ENCODE assay signal across 31 cellular contexts in genomic region chr2:190452433-190452832, GRCh38. TPM values are rescaled to one million over a fixed set of nuclear protein-coding genes. Genes with fewer than 3 reads are reported as not detected.
A peak's percentile ranks its signal among the peaks of the same experiment; 100 is the strongest.
DNase-seq lines count a peak whose midpoint lies in the region; ATAC-seq, FAIRE-seq and TF ChIP-seq lines count a peak whose summit lies in the region.
"Had no signal": no experiment of that assay in that cellular context is flagged by ENCODE, and none has a peak within 500 bp of the region (broad histone marks: within the 10 kb centered on the region; RNA-seq: fewer than 3 reads in every experiment).

No MANE protein-coding gene starts in this region.

- CTCF ChIA-PET in A673 (lab: Charles Lee), result no interaction called here

- peak; percentile 60 for ATAC-seq in HG03432 (IDR thresholded peaks at IDR 0.05; ENCODE audit: unreplicated experiment)
- no peak for ATAC-seq in omental fat pad (ENCODE audit: low FRiP score)
- ATAC-seq: activated CD8-positive, alpha-beta memory T cell treated with anti-CD3 and anti-CD28 coated beads, Interleukin-2, amount 10 ng/mL, durations not matched to agents 7 days and 5 days; gastrocnemius medialis; left colon; right cardiac atrium; upper lobe of right lung had no signal

- H3K4me3 Mint-ChIP-seq in dendritic cell treated with granulocyte-macrophage colony-stimulating factor and Interleukin-4, amounts not matched to agents 40 ng/mL and 50 ng/mL, for 4 days, result no peak overlapping the region
- H3K4me3 Mint-ChIP-seq in mesothelial cell of epicardium, result no peak overlapping the region
- H3K4me3 Mint-ChIP-seq: activated CD4-positive, alpha-beta T cell treated with anti-CD3 and anti-CD28 coated beads, Interleukin-2, amount 10 ng/mL, durations not matched to agents 7 days and 5 days; activated CD8-positive, alpha-beta memory T cell treated with anti-CD3 and anti-CD28 coated beads, Interleukin-2, amount 10 ng/mL, durations not matched to agents 7 days and 5 days; activated naive CD8-positive, alpha-beta T cell treated with anti-CD3 and anti-CD28 coated beads for 36 hours; immature natural killer cell; neural progenitor cell had no signal

- H3K36me3 Mint-ChIP-seq in dendritic cell treated with granulocyte-macrophage colony-stimulating factor and Interleukin-4, amounts not matched to agents 40 ng/mL and 50 ng/mL, for 4 days (ENCODE audit: low read depth), result peaks cover 11% of the 10 kb centered on the region
- peaks cover 5% of the 10 kb centered on the region for H3K36me3 Mint-ChIP-seq in mesothelial cell of epicardium
- H3K36me3 Mint-ChIP-seq: neural progenitor cell had no signal

- TF ChIP-seq POLR2A in GM12891 (IDR thresholded peaks at IDR 0.05; ENCODE audit: low read depth, low read length), result no peak

- no peak for FAIRE-seq in GM12891 (lab: Jason Lieb, UNC)
- FAIRE-seq: endometrium, H1 had no signal

- H3K9me3 Mint-ChIP-seq in dendritic cell treated with granulocyte-macrophage colony-stimulating factor and Interleukin-4, amounts not matched to agents 40 ng/mL and 50 ng/mL, for 4 days, result no peaks in the 10 kb centered on the region
- no peaks in the 10 kb centered on the region for H3K9me3 Mint-ChIP-seq in mesothelial cell of epicardium
- H3K9me3 Mint-ChIP-seq: immature natural killer cell, neural progenitor cell had no signal

- TF ChIP-seq CTCF in A673 (conservative IDR thresholded peaks at IDR 0.05; ENCODE audit: low read depth, low read length) (no peak), omental fat pad (IDR thresholded peaks at IDR 0.05) (no peak), mesothelial cell of epicardium (IDR thresholded peaks at IDR 0.05; ENCODE audit: unreplicated experiment) (no peak)

- H3K27ac ChIP-seq in A673 (ENCODE audit: low read depth, low read length, poor library complexity, severe bottlenecking), result no peak overlapping the region
- H3K27ac ChIP-seq: ascending aorta, cardiac muscle cell, gastrocnemius medialis, hepatocyte, neural progenitor cell, PC-9, suprapubic skin, upper lobe of right lung had no signal

- H3K27me3 Mint-ChIP-seq in dendritic cell treated with granulocyte-macrophage colony-stimulating factor and Interleukin-4, amounts not matched to agents 40 ng/mL and 50 ng/mL, for 4 days, result no peaks in the 10 kb centered on the region
- H3K27me3 Mint-ChIP-seq in mesothelial cell of epicardium (ENCODE audit: low read depth), result no peaks in the 10 kb centered on the region
- H3K27me3 Mint-ChIP-seq: activated CD4-positive, alpha-beta T cell treated with anti-CD3 and anti-CD28 coated beads, Interleukin-2, amount 10 ng/mL, durations not matched to agents 7 days and 5 days; activated CD8-positive, alpha-beta memory T cell treated with anti-CD3 and anti-CD28 coated beads, Interleukin-2, amount 10 ng/mL, durations not matched to agents 7 days and 5 days; activated naive CD8-positive, alpha-beta T cell treated with anti-CD3 and anti-CD28 coated beads for 36 hours had no signal

- intact Hi-C loops in dendritic cell treated with granulocyte-macrophage colony-stimulating factor and Interleukin-4, amounts not matched to agents 40 ng/mL and 50 ng/mL, for 4 days (cut with micrococcal nuclease), result no loop called here
- intact Hi-C loops in A673 (cut with micrococcal nuclease; ENCODE audit: unreplicated experiment), result no loop called here

- H3K9me3 ChIP-seq in A673 (ENCODE audit: low read depth, low read length, poor library complexity, severe bottlenecking), result no peaks in the 10 kb centered on the region
- H3K9me3 ChIP-seq: ascending aorta, gastrocnemius medialis, suprapubic skin, upper lobe of right lung had no signal

- no peak overlapping the region for H3K4me3 ChIP-seq in A673 (ENCODE audit: low read depth, low read length, poor library complexity, severe bottlenecking)
- H3K4me3 ChIP-seq: ascending aorta, cardiac muscle cell, gastrocnemius medialis, hepatocyte, neural progenitor cell, PC-9, suprapubic skin, upper lobe of right lung had no signal

- BruUV-seq in A673 (replicated peaks; lab: Mats Ljungman, UMichigan), result no TSS peak

- H3K27me3 ChIP-seq in A673 (replicated peaks; ENCODE audit: insufficient read depth, low read depth, low read length, poor library complexity), result no peaks in the 10 kb centered on the region
- H3K27me3 ChIP-seq: ascending aorta, cardiac muscle cell, gastrocnemius medialis, hepatocyte, neural progenitor cell, suprapubic skin, upper lobe of right lung had no signal

- DNase-seq in AML-193 (lab: John Stamatoyannopoulos, UW) (peak; percentile 2 to 9), GM12891 (ENCODE audit: insufficient read length, low spot score) (no peak), A673 (ENCODE audit: low spot score) (no peak), omental fat pad (ENCODE audit: low spot score) (no peak), mesothelial cell of epicardium (ENCODE audit: low spot score in 2 of 2, unreplicated experiment in 2 of 2) (no peak)
- DNase-seq: activated CD4-positive, alpha-beta T cell treated with anti-CD3 and anti-CD28 coated beads, Interleukin-2, amount 10 ng/mL, durations not matched to agents 7 days and 5 days; activated CD8-positive, alpha-beta memory T cell treated with anti-CD3 and anti-CD28 coated beads, Interleukin-2, amount 10 ng/mL, durations not matched to agents 7 days and 5 days; activated naive CD8-positive, alpha-beta T cell treated with anti-CD3 and anti-CD28 coated beads for 36 hours; C1 segment of cervical spinal cord; Calu3; DND-41; gastrocnemius medialis; immature natural killer cell; left colon; NCI-H1417 treated with DMSO at 0.1 percent for 48 hours; PC-9; right cardiac atrium; Right ventricle myocardium superior; stimulated activated CD4-positive, alpha-beta T cell treated with anti-CD3 and anti-CD28 coated beads, Interleukin-2, amount 100 ng/mL, for 24 hours; SW 1271; T-helper 9 cell; upper lobe of right lung had no signal

- no peaks in the 10 kb centered on the region for H3K4me1 ChIP-seq in A673 (ENCODE audit: insufficient read depth, low read length, poor library complexity, severe bottlenecking)
- H3K4me1 ChIP-seq: ascending aorta, gastrocnemius medialis, neural progenitor cell, upper lobe of right lung had no signal

- POLR2A ChIA-PET in A673 (lab: Charles Lee; ENCODE audit: low non-redundant PET), result no interaction called here

- H3K4me1 Mint-ChIP-seq in dendritic cell treated with granulocyte-macrophage colony-stimulating factor and Interleukin-4, amounts not matched to agents 40 ng/mL and 50 ng/mL, for 4 days (ENCODE audit: low read depth), result peaks cover 31% of the 10 kb centered on the region
- H3K4me1 Mint-ChIP-seq in mesothelial cell of epicardium, result no peaks in the 10 kb centered on the region
- H3K4me1 Mint-ChIP-seq: neural progenitor cell had no signal

- H3K27ac Mint-ChIP-seq in dendritic cell treated with granulocyte-macrophage colony-stimulating factor and Interleukin-4, amounts not matched to agents 40 ng/mL and 50 ng/mL, for 4 days, result peak overlapping the region; percentile 10
- no peak overlapping the region for H3K27ac Mint-ChIP-seq in mesothelial cell of epicardium
- H3K27ac Mint-ChIP-seq: activated CD4-positive, alpha-beta T cell treated with anti-CD3 and anti-CD28 coated beads, Interleukin-2, amount 10 ng/mL, durations not matched to agents 7 days and 5 days; activated CD8-positive, alpha-beta memory T cell treated with anti-CD3 and anti-CD28 coated beads, Interleukin-2, amount 10 ng/mL, durations not matched to agents 7 days and 5 days; activated naive CD8-positive, alpha-beta T cell treated with anti-CD3 and anti-CD28 coated beads for 36 hours; neural progenitor cell had no signal

- no peaks in the 10 kb centered on the region for H3K36me3 ChIP-seq in A673 (ENCODE audit: insufficient read depth, low read length, poor library complexity, severe bottlenecking)
- H3K36me3 ChIP-seq: ascending aorta, cardiac muscle cell, gastrocnemius medialis, neural progenitor cell, suprapubic skin had no signal

TF ChIP-seq in GM12891, 5 proteins besides CTCF, POLR2A, EP300 and RAD21:
- TF ChIP-seq POLR2AphosphoS5 (IDR thresholded peaks at IDR 0.05; ENCODE audit: low read depth, low read length) (no peak), SPI1 (IDR thresholded peaks at IDR 0.05; ENCODE audit: low read depth, low read length) (peak; percentile 50)

RNA-seq across cellular contexts. Expression of gene MFSD6, which starts 44.3 kb away (rescaled TPM):
- polyA plus RNA-seq in GM12891 (2012; ENCODE audit: low read depth, missing spikeins), result 12.1 TPM
- total RNA-seq in A673 (2021) (5.7 and 8.4 TPM in 2 replicates), omental fat pad (100 to 1,000 TPM in 1 of 4 donors, 10 to 100 TPM in 3; 43.1 to 123 (median 60.5) TPM), mesothelial cell of epicardium (10.9 to 12.6 TPM (median 11.7 TPM) in 3 replicates)

Comparison
In these comparisons a context has a peak if more than half of its experiments do, and no peak if none do; other contexts are left out.
1. DNase-seq: peak in AML-193 (2 of 2); none in GM12891 (single experiment), A673 (single experiment), omental fat pad (single experiment) and mesothelial cell of epicardium (0 of 2).